In genomic region chr4:173990126-173990878, GRCh38 we compare ENCODE assay signal across 8 cellular contexts.
DNase-seq lines count a peak whose midpoint lies in the region; ATAC-seq and TF ChIP-seq lines count a peak whose summit lies in the region.

No MANE protein-coding gene starts in this region.

- TF ChIP-seq POLR2A in tibial nerve (IDR thresholded peaks at IDR 0.05): no peak

- 22% methylated on average over 6 of the region's 6 CpGs for WGBS in right cardiac atrium
- WGBS in tibial nerve, 2 donors: 28 to 34% methylated on average over 6 of the region's 6 CpGs

- H3K9me3 ChIP-seq in right cardiac atrium (ENCODE audit: control insufficient read depth, low read length) (no peaks in the 10 kb centered on the region), tibial nerve (no peaks in the 10 kb centered on the region)

- DNase-seq in Ammon's horn (ENCODE audit: low spot score) (peak; percentile 25), SW480 (ENCODE audit: low spot score) (peak; percentile 15), right cardiac atrium (no peak), tibial nerve (ENCODE audit: low spot score in 2 of 2) (no peak)

- peak; percentile 8 to 55 (median 42) for TF ChIP-seq CTCF in tibial nerve (IDR thresholded peaks at IDR 0.05)

- peak in 1 of 2 donors; percentile 56 for TF ChIP-seq EP300 in tibial nerve (IDR thresholded peaks at IDR 0.05)

- ATAC-seq in HG02870 (IDR thresholded peaks at IDR 0.05; ENCODE audit: unreplicated experiment): peak; percentile 54
- peak; percentile 81 to 86 for ATAC-seq in right cardiac atrium
- ATAC-seq in GM19452 (IDR thresholded peaks at IDR 0.05; ENCODE audit: unreplicated experiment): no peak
- ATAC-seq in HG03108 (IDR thresholded peaks at IDR 0.05; ENCODE audit: unreplicated experiment): no peak
- ATAC-seq in GM21737 (IDR thresholded peaks at IDR 0.05; ENCODE audit: unreplicated experiment): no peak

- H3K36me3 ChIP-seq in tibial nerve: no peaks in the 10 kb centered on the region

- H3K4me1 ChIP-seq in right cardiac atrium (ENCODE audit: control insufficient read depth, insufficient read depth, low read length) (no peaks in the 10 kb centered on the region), tibial nerve (peaks cover 0 to 5% (median 0%) of the 10 kb centered on the region in 4 donors)

- intact Hi-C loops in right cardiac atrium (cut with DNase I): loop anchor here in 2 of 4 donors (5.0 to 10.0 kb wide), 4 partner anchors 226 to 483 kb away; no protein-coding TSS in a partner anchor

- peak overlapping the region; percentile 30 for H3K4me3 ChIP-seq in right cardiac atrium (ENCODE audit: low read length)
- no peak overlapping the region for H3K4me3 ChIP-seq in tibial nerve

- H3K27ac ChIP-seq in right cardiac atrium (ENCODE audit: low read length) (peak overlapping the region; percentile 79), tibial nerve (peak overlapping the region in 3 of 4 donors; percentile 13 to 58 (median 37))

- H3K27me3 ChIP-seq in right cardiac atrium (ENCODE audit: control insufficient read depth, insufficient read depth) (no peaks in the 10 kb centered on the region), tibial nerve (no peaks in the 10 kb centered on the region)

Comparison
In these comparisons a context has a peak if more than half of its experiments do, and no peak if none do; other contexts are left out.
1. DNase-seq: peak in Ammon's horn (single experiment) and SW480 (single experiment); none in right cardiac atrium (0 of 3) and tibial nerve (0 of 2).
2. ATAC-seq: peak in HG02870 (single experiment) and right cardiac atrium (2 of 2); none in GM19452 (single experiment), HG03108 (single experiment) and GM21737 (single experiment).